Comparison of ENCODE assay signal across 8 cellular contexts in the genomic region with DNA sequence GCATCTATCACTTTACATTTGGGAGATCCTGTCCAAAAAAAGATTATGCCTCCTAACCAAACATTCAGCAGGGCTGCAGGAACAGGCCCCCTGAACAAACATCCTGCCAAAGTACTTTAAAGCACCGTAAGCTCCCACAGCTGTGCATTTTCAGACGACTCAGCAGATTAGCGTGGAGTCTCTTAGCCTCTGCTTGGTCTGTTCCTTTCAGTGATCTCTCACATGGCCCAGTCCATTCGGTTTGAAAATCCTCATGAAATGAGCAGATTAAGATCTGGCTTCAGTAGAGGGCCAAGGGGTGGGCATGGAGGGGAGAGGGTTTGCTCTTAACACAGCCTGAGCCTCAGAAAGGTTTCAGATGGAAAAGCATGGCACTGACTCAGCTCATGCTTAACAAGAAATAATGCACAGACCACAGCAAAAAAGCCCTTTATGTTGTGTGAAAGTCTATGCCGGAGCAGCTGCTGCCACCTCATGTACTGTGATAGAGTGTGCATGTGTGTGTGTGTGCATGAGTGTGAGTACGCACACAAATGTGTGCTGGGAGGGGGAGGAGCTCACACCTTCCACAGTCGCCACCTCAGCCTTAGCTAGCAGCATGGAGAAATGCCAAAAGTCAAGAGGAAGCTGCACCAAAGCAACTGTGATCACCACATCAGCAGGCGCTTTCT.
A peak's percentile ranks its signal among the peaks of the same experiment; 100 is the strongest.
DNase-seq lines count a peak whose midpoint lies in the region; ATAC-seq and TF ChIP-seq lines count a peak whose summit lies in the region.
"Not testable (repeated sequence)": the region's sequence is repeated elsewhere in the genome, so short reads cannot be mapped to it uniquely, and the experiment has no call there.

No MANE protein-coding gene starts in this region.

- not testable (repeated sequence) for H3K4me1 ChIP-seq in BLaER1, heart right ventricle

- peak; percentile 7 for DNase-seq in amniotic epithelial cell (ENCODE audit: low read depth)
- not testable (repeated sequence) for DNase-seq in heart right ventricle; sciatic nerve (ENCODE audit: low spot score)

- not testable (repeated sequence) for TF ChIP-seq CTCF in heart right ventricle (IDR thresholded peaks at IDR 0.05)

- WGBS in heart right ventricle, 2 donors = 21 to 26% methylated on average over 8 of the region's 8 CpGs

- H3K4me3 ChIP-seq in BLaER1, heart right ventricle: not testable (repeated sequence)

- intact Hi-C loops in heart right ventricle (cut with DNase I); sciatic nerve (cut with DNase I): not testable (repeated sequence)

- not testable (repeated sequence) for H3K27me3 ChIP-seq in BLaER1, heart right ventricle

- not testable (repeated sequence) for H3K27ac ChIP-seq in BLaER1, heart right ventricle

- not testable (repeated sequence) for H4K20me1 ChIP-seq in BLaER1

- H3K9me3 ChIP-seq in BLaER1, heart right ventricle: not testable (repeated sequence)

- ATAC-seq in GM19035 (IDR thresholded peaks at IDR 0.05; ENCODE audit: unreplicated experiment) (peak; percentile 52), HG02759 (IDR thresholded peaks at IDR 0.05; ENCODE audit: unreplicated experiment) (peak; percentile 78), HG03558 (IDR thresholded peaks at IDR 0.05; ENCODE audit: extremely low read depth, unreplicated experiment) (peak; percentile 61), heart right ventricle (peak; percentile 28 to 87 (median 72)), sciatic nerve (peak; percentile 66)
- ATAC-seq in activated CD4-positive, CD25-positive, alpha-beta regulatory T cell treated with anti-CD3 and anti-CD28 coated beads, Interleukin-2, amount 50 U/mL, for 24 hours = peak; percentile 71 to 74

- H3K4me2 ChIP-seq in BLaER1 = peak overlapping the region; percentile 16; the same call in 1 of the 2 replicates

- not testable (repeated sequence) for H3K36me3 ChIP-seq in BLaER1, heart right ventricle

- not testable (repeated sequence) for H3K9ac ChIP-seq in BLaER1
